ENCODE assay signal across 8 cellular contexts in the genomic region with DNA sequence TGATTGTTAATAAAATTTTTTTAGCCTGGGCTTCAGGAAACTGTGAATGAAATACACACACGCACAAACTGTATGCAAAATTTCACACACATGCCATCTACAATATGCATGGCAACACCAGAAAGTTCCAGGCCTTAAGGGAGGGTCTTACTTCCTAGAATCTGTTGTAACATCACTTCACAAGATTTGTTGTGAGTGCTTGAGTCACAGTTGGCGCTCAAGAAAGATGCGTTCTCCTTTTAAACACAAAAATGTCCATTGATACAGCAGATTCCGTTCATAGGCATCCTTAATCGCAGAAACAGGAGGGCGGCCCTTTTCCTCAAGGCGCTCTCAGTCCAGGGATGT. TPM values are rescaled to one million over a fixed set of nuclear protein-coding genes. Genes with fewer than 3 reads are reported as not detected.
DNase-seq lines count a peak whose midpoint lies in the region; ATAC-seq and TF ChIP-seq lines count a peak whose summit lies in the region.

No MANE protein-coding gene starts in this region.

- POLR2A ChIA-PET in activated CD8-positive, alpha-beta T cell treated with anti-CD3 and anti-CD28 coated beads for 36 hours (lab: Charles Lee): interaction anchor here (0.7 to 1.4 kb wide), 4 partner anchors 28 to 71 kb away, joined by 3 to 5 read pairs (median 4); no protein-coding TSS in a partner anchor

- ATAC-seq in activated CD8-positive, alpha-beta T cell treated with anti-CD3 and anti-CD28 coated beads for 36 hours: peak; percentile 31
- no peak for ATAC-seq in HG03196 (IDR thresholded peaks at IDR 0.05; ENCODE audit: unreplicated experiment)
- ATAC-seq in HG03175 (IDR thresholded peaks at IDR 0.05; ENCODE audit: unreplicated experiment): no peak

- CTCF ChIA-PET in activated CD8-positive, alpha-beta T cell treated with anti-CD3 and anti-CD28 coated beads for 36 hours (lab: Charles Lee): interaction anchor here (1.0 to 2.0 kb wide), 3 partner anchors 37 to 914 kb away, joined by 3 to 8 read pairs (median 3); no protein-coding TSS in a partner anchor

- no peak for TF ChIP-seq CTCF in activated CD8-positive, alpha-beta T cell treated with anti-CD3 and anti-CD28 coated beads for 36 hours (IDR thresholded peaks at IDR 0.05)

- peaks cover 10% of the 10 kb centered on the region for H3K36me3 Mint-ChIP-seq in T-helper 2 cell treated with Interferon-gamma antibody and Interleukin-4, amounts not matched to agents 5 μg/mL and 100 μg/mL, for 36 hours (ENCODE audit: low read depth)
- peaks cover 10% of the 10 kb centered on the region for H3K36me3 Mint-ChIP-seq in activated CD8-positive, alpha-beta T cell treated with anti-CD3 and anti-CD28 coated beads for 36 hours (ENCODE audit: low read depth)
- H3K36me3 Mint-ChIP-seq in immature natural killer cell: no peaks in the 10 kb centered on the region

- H3K27me3 Mint-ChIP-seq in T-helper 2 cell treated with Interferon-gamma antibody and Interleukin-4, amounts not matched to agents 5 μg/mL and 100 μg/mL, for 36 hours (ENCODE audit: low read depth): no peaks in the 10 kb centered on the region
- no peaks in the 10 kb centered on the region for H3K27me3 Mint-ChIP-seq in activated CD8-positive, alpha-beta T cell treated with anti-CD3 and anti-CD28 coated beads for 36 hours
- H3K27me3 Mint-ChIP-seq in immature natural killer cell (ENCODE audit: low read depth in 3 of 3): peaks cover 11 to 24% (median 15%) of the 10 kb centered on the region in 3 donors

- intact Hi-C loops in activated CD8-positive, alpha-beta T cell treated with anti-CD3 and anti-CD28 coated beads for 36 hours (cut with micrococcal nuclease): loop anchor here (5.0 kb wide), 2 partner anchors 56 to 76 kb away; a partner anchor contains a TSS

- H3K27ac Mint-ChIP-seq in T-helper 2 cell treated with Interferon-gamma antibody and Interleukin-4, amounts not matched to agents 5 μg/mL and 100 μg/mL, for 36 hours: peak overlapping the region; percentile 99
- peak overlapping the region; percentile 100 for H3K27ac Mint-ChIP-seq in activated CD8-positive, alpha-beta T cell treated with anti-CD3 and anti-CD28 coated beads for 36 hours
- peak overlapping the region; percentile 99 to 100 (median 99) for H3K27ac Mint-ChIP-seq in immature natural killer cell

- peak overlapping the region; percentile 82 for H3K27ac ChIP-seq in temporal lobe (ENCODE audit: low read depth, low read length)

- no peak for DNase-seq in T-helper 2 cell treated with Interferon-gamma antibody and Interleukin-4, amounts not matched to agents 5 μg/mL and 100 μg/mL, for 36 hours (ENCODE audit: low spot score)
- DNase-seq in T-helper 2 cell (no peak), immature natural killer cell (no peak), DMS53 treated with DMSO at 0.1 percent for 48 hours (lab: John Stamatoyannopoulos, UW; ENCODE audit: unreplicated experiment) (no peak)
- no peak for DNase-seq in activated CD8-positive, alpha-beta T cell treated with anti-CD3 and anti-CD28 coated beads for 36 hours

- peaks cover 34% of the 10 kb centered on the region for H3K4me1 Mint-ChIP-seq in T-helper 2 cell treated with Interferon-gamma antibody and Interleukin-4, amounts not matched to agents 5 μg/mL and 100 μg/mL, for 36 hours (ENCODE audit: low read depth)
- H3K4me1 Mint-ChIP-seq in activated CD8-positive, alpha-beta T cell treated with anti-CD3 and anti-CD28 coated beads for 36 hours (ENCODE audit: low read depth): peaks cover 41% of the 10 kb centered on the region
- H3K4me1 Mint-ChIP-seq in immature natural killer cell: peaks cover 51 to 53% of the 10 kb centered on the region in 2 donors

- H3K9me3 Mint-ChIP-seq in T-helper 2 cell treated with Interferon-gamma antibody and Interleukin-4, amounts not matched to agents 5 μg/mL and 100 μg/mL, for 36 hours: no peaks in the 10 kb centered on the region
- no peaks in the 10 kb centered on the region for H3K9me3 Mint-ChIP-seq in activated CD8-positive, alpha-beta T cell treated with anti-CD3 and anti-CD28 coated beads for 36 hours
- no peaks in the 10 kb centered on the region for H3K9me3 Mint-ChIP-seq in immature natural killer cell

- peak overlapping the region; percentile 99 for H3K4me3 Mint-ChIP-seq in T-helper 2 cell treated with Interferon-gamma antibody and Interleukin-4, amounts not matched to agents 5 μg/mL and 100 μg/mL, for 36 hours
- peak overlapping the region; percentile 100 for H3K4me3 Mint-ChIP-seq in activated CD8-positive, alpha-beta T cell treated with anti-CD3 and anti-CD28 coated beads for 36 hours
- peak overlapping the region; percentile 96 to 100 (median 98) for H3K4me3 Mint-ChIP-seq in immature natural killer cell

RNA-seq across cellular contexts. Expression of a gene that starts 0.5 kb away (rescaled TPM):
- 10 to 100 TPM; 72.0 to 76.7 TPM for total RNA-seq in activated CD8-positive, alpha-beta T cell treated with anti-CD3 and anti-CD28 coated beads for 36 hours
- polyA plus RNA-seq in immature natural killer cell: 100 to 1,000 TPM; 155 to 163 (median 161) TPM
- 38.4 TPM for total RNA-seq in temporal lobe

RNA-seq across cellular contexts. Expression of a gene that starts 55.9 kb away (rescaled TPM):
- total RNA-seq in activated CD8-positive, alpha-beta T cell treated with anti-CD3 and anti-CD28 coated beads for 36 hours: 1 to 10 TPM; 3.5 to 3.7 TPM
- polyA plus RNA-seq in immature natural killer cell: 1 to 10 TPM; 3.2 to 5.5 (median 3.5) TPM
- 0.49 TPM for total RNA-seq in temporal lobe

RNA-seq across cellular contexts. Expression of a gene that starts 56.6 kb away (rescaled TPM):
- 1 to 10 TPM in 1 of 2 experiments, under 1 TPM in 1; 0.83 to 1.1 TPM for total RNA-seq in activated CD8-positive, alpha-beta T cell treated with anti-CD3 and anti-CD28 coated beads for 36 hours
- under 1 TPM in 2 of 3 donors, not detected in 1; 0.39 to 0.57 TPM for polyA plus RNA-seq in immature natural killer cell
- not detected for total RNA-seq in temporal lobe
